In the genomic region with DNA sequence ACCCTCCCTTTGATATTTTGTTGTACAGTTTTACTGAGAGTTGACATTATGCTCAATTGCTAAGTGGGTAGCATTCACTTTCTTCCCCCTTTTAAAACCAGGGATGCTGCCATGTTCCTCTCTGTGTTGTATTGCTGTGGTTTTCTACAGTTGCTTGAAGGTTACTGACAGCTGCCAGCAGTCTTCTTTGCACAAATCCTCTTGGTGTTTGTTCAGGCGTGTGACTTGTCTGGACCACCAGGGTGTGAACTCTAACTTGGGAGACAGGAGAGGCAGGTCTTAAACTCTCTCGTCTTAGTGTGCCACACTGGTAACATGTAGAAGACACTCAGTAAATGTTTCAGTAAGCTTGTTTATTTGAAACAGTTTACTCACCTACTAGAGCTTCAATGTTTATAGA, we compare ENCODE assay signal across 15 cellular contexts. TPM values are rescaled to one million over a fixed set of nuclear protein-coding genes. Genes with fewer than 3 reads are reported as not detected.
DNase-seq lines count a peak whose midpoint lies in the region; ATAC-seq, FAIRE-seq and TF ChIP-seq lines count a peak whose summit lies in the region.
"Had no signal": no experiment of that assay in that cellular context is flagged by ENCODE, and none has a peak within 500 bp of the region (broad histone marks: within the 10 kb centered on the region; RNA-seq: fewer than 3 reads in every experiment).

No MANE protein-coding gene starts in this region.

- ATAC-seq in Right ventricle myocardium inferior = no peak
- ATAC-seq: GM12878, HCT116 had no signal

- H3K4me3 ChIP-seq in cardiac muscle cell (no peak overlapping the region), OCI-LY1 (ENCODE audit: low read depth, low read length, poor library complexity, severe bottlenecking) (no peak overlapping the region), keratinocyte (ENCODE audit: control insufficient read depth in 2 of 3, extremely low read depth in 1 of 3, insufficient read depth in 2 of 3, low read depth in 1 of 3, low read length in 3 of 3) (no peak overlapping the region), MM.1S (ENCODE audit: low read length) (no peak overlapping the region)
- H3K4me3 ChIP-seq: BLaER1 treated with 17β-estradiol and CSF1 and Interleukin-3, amounts not matched to agents 10 nM and 100 nM; GM12878 had no signal

- intact Hi-C loops in Right ventricle myocardium inferior (cut with DNase I) = no loop called here

- H3F3A ChIP-seq in OCI-LY1 (ENCODE audit: insufficient read depth, low read length) (no peaks in the 10 kb centered on the region), MM.1S (ENCODE audit: insufficient read depth, low read length) (no peaks in the 10 kb centered on the region)

- H3K4me1 ChIP-seq in cardiac muscle cell (ENCODE audit: low read depth) = peaks cover 21% of the 10 kb centered on the region
- peaks cover 21% of the 10 kb centered on the region for H3K4me1 ChIP-seq in OCI-LY1 (ENCODE audit: insufficient read depth, low read length, severe bottlenecking)
- H3K4me1 ChIP-seq in keratinocyte (ENCODE audit: control insufficient read depth, extremely low read depth, insufficient read depth, low read length) = no peaks in the 10 kb centered on the region
- no peaks in the 10 kb centered on the region for H3K4me1 ChIP-seq in MM.1S (ENCODE audit: low read length)

- peak overlapping the region; percentile 50 for H3K27ac ChIP-seq in cardiac muscle cell
- peak overlapping the region; percentile 24 for H3K27ac ChIP-seq in OCI-LY1 (ENCODE audit: low read depth, low read length, poor library complexity, severe bottlenecking)
- H3K27ac ChIP-seq in keratinocyte (ENCODE audit: control insufficient read depth, insufficient read depth, low read length) = no peak overlapping the region
- H3K27ac ChIP-seq in MM.1S (ENCODE audit: low read length) = no peak overlapping the region
- H3K27ac ChIP-seq: BLaER1 treated with 17β-estradiol and CSF1 and Interleukin-3, amounts not matched to agents 10 nM and 100 nM; HL-60 had no signal

- no peaks in the 10 kb centered on the region for H3K9me1 ChIP-seq in keratinocyte (ENCODE audit: control insufficient read depth, extremely low read depth, insufficient read depth, low read length)

- H3K79me2 ChIP-seq in OCI-LY1 (ENCODE audit: insufficient read depth, low read length) (peaks cover 76% of the 10 kb centered on the region), keratinocyte (ENCODE audit: control insufficient read depth, insufficient read depth, low read length) (peaks cover 20% of the 10 kb centered on the region), MM.1S (ENCODE audit: low read length) (peaks cover 98% of the 10 kb centered on the region)

- no peak overlapping the region for H3K9ac ChIP-seq in OCI-LY1 (ENCODE audit: low read length)
- no peak overlapping the region for H3K9ac ChIP-seq in keratinocyte (ENCODE audit: control insufficient read depth, extremely low read depth, insufficient read depth, low read length)
- H3K9ac ChIP-seq in MM.1S (ENCODE audit: low read length) = no peak overlapping the region
- H3K9ac ChIP-seq: BLaER1 treated with 17β-estradiol and CSF1 and Interleukin-3, amounts not matched to agents 10 nM and 100 nM had no signal

- H2AFZ ChIP-seq in OCI-LY1 (ENCODE audit: low read length) (no peak overlapping the region), keratinocyte (ENCODE audit: control insufficient read depth, low read length) (no peak overlapping the region), MM.1S (ENCODE audit: low read length) (no peak overlapping the region)

- H3K9me3 ChIP-seq in cardiac muscle cell (ENCODE audit: low read depth) = no peaks in the 10 kb centered on the region
- peaks cover 12% of the 10 kb centered on the region for H3K9me3 ChIP-seq in OCI-LY1 (ENCODE audit: low read length)
- H3K9me3 ChIP-seq in keratinocyte (ENCODE audit: control insufficient read depth, low read depth, low read length) = no peaks in the 10 kb centered on the region
- H3K9me3 ChIP-seq in MM.1S (replicated peaks; ENCODE audit: insufficient read depth, low read length) = no peaks in the 10 kb centered on the region

- TF ChIP-seq CTCF in cardiac muscle cell (IDR thresholded peaks at IDR 0.05; ENCODE audit: low read depth, low read length) (no peak), OCI-LY1 (IDR thresholded peaks at IDR 0.05; ENCODE audit: low read length) (no peak), keratinocyte (optimal IDR thresholded peaks at IDR 0.05 in 1 of 3, IDR thresholded peaks at IDR 0.05 in 1 of 3, conservative IDR thresholded peaks at IDR 0.05 in 1 of 3; ENCODE audit: extremely low read depth in 1 of 3, insufficient read depth in 2 of 3, low read length in 3 of 3) (no peak), MM.1S (IDR thresholded peaks at IDR 0.05; ENCODE audit: low read length) (no peak)

- H3K9me2 ChIP-seq in OCI-LY1 (ENCODE audit: low read depth, low read length) (no peaks in the 10 kb centered on the region), MM.1S (replicated peaks; ENCODE audit: insufficient read depth, low read length) (no peaks in the 10 kb centered on the region)

- H3K27me3 ChIP-seq in cardiac muscle cell (no peaks in the 10 kb centered on the region), OCI-LY1 (ENCODE audit: insufficient read depth, low read length) (no peaks in the 10 kb centered on the region), keratinocyte (ENCODE audit: control insufficient read depth, extremely low read depth, insufficient read depth, low read length) (no peaks in the 10 kb centered on the region), MM.1S (replicated peaks; ENCODE audit: insufficient read depth, low read length) (no peaks in the 10 kb centered on the region)
- H3K27me3 ChIP-seq: BLaER1 treated with 17β-estradiol and CSF1 and Interleukin-3, amounts not matched to agents 10 nM and 100 nM had no signal

- DNase-seq in cardiac muscle cell (ENCODE audit: low read depth in 1 of 2, low spot score in 1 of 2) = no peak
- no peak for DNase-seq in Right ventricle myocardium inferior (ENCODE audit: missing footprints)
- DNase-seq in keratinocyte (ENCODE audit: low read depth, low spot score) = no peak
- no peak for DNase-seq in stimulated activated CD4-positive, alpha-beta T cell treated with anti-CD3 and anti-CD28 coated beads, Interleukin-12 subunit alpha, Interleukin-12 subunit beta, amount 100 ng/mL, for 4 hours
- DNase-seq in MM.1S = no peak
- no peak for DNase-seq in activated CD8-positive, alpha-beta memory T cell treated with anti-CD3 and anti-CD28 coated beads, Interleukin-2, amount 50 U/mL, for 4 hours
- DNase-seq: 8988T; CD4-positive, CD25-positive, alpha-beta regulatory T cell; DMS53 had no signal

- dilution Hi-C loops in keratinocyte (cut with MboI; ENCODE audit: extremely low pct_ligation_motif_present, low sequenced_read_pairs) = no loop called here

- H4K20me1 ChIP-seq in OCI-LY1 (ENCODE audit: insufficient read depth, low read length) (no peaks in the 10 kb centered on the region), keratinocyte (ENCODE audit: control insufficient read depth, extremely low read depth, insufficient read depth, low read length) (no peaks in the 10 kb centered on the region), MM.1S (ENCODE audit: insufficient read depth, low read length) (0 out of 2 replicates have a peak, but pooled peaks cover 7% of the 10 kb centered on the region)
- H4K20me1 ChIP-seq: BLaER1 treated with 17β-estradiol and CSF1 and Interleukin-3, amounts not matched to agents 10 nM and 100 nM had no signal

- peak; percentile 9 for FAIRE-seq in keratinocyte (lab: Jason Lieb, UNC)
- FAIRE-seq: GM12878, GM18507 had no signal

- H3K36me3 ChIP-seq in cardiac muscle cell = no peaks in the 10 kb centered on the region
- peaks cover 10% of the 10 kb centered on the region for H3K36me3 ChIP-seq in OCI-LY1 (ENCODE audit: insufficient read depth, low read length)
- no peaks in the 10 kb centered on the region for H3K36me3 ChIP-seq in keratinocyte (ENCODE audit: control insufficient read depth in 2 of 2, extremely low read depth in 1 of 2, insufficient read depth in 2 of 2, low read length in 2 of 2)
- no peaks in the 10 kb centered on the region for H3K36me3 ChIP-seq in MM.1S (replicated peaks; ENCODE audit: insufficient read depth, low read length)

- H3K4me2 ChIP-seq in OCI-LY1 (ENCODE audit: low read length) (no peak overlapping the region), keratinocyte (ENCODE audit: control insufficient read depth, extremely low read depth, insufficient read depth, low read depth, low read length) (no peak overlapping the region), MM.1S (ENCODE audit: low read depth, low read length) (no peak overlapping the region)

RNA-seq across cellular contexts. Expression of a gene that starts 25.1 kb away (rescaled TPM):
- total RNA-seq in cardiac muscle cell (29.4 and 38.7 TPM in 2 replicates), Right ventricle myocardium inferior (16.8 TPM)
- polyA plus RNA-seq in cardiac muscle cell (32.4 and 54.2 TPM in 2 replicates), keratinocyte (21.8 to 26.7 TPM (median 22.9 TPM) in 3 replicates)
- polyA plus RNA-seq in keratinocyte (2011; ENCODE audit: low read depth) = 14.2 TPM
- polyA plus RNA-seq in keratinocyte (2011; cell fraction: cytosol; rRNA removed) = 9.6 and 19.9 TPM in 2 replicates
- polyA plus RNA-seq in keratinocyte (2011; cell fraction: nucleus; rRNA removed) = 15.0 TPM in 2 replicates
- polyA plus RNA-seq in keratinocyte (2012; ENCODE audit: low replicate concordance) = 20.3 and 23.1 TPM in 2 replicates
- polyA minus RNA-seq in keratinocyte = 49.7 to 68.6 TPM (median 60.1 TPM) in 3 replicates
- polyA minus RNA-seq in keratinocyte (2011; cell fraction: cytosol; rRNA and poly(A)+ RNA removed) = 17.6 TPM
- polyA minus RNA-seq in keratinocyte (2011; cell fraction: nucleus; rRNA and poly(A)+ RNA removed) = 21.5 and 50.7 TPM in 2 replicates

Comparison
In these comparisons a context has a peak if more than half of its experiments do, and no peak if none do; other contexts are left out.
1. H3K27ac ChIP-seq: peak in cardiac muscle cell (single experiment) and OCI-LY1 (single experiment); none in keratinocyte (single experiment) and MM.1S (single experiment).